8 cellular contexts compared by ENCODE assay signal in the genomic region with DNA sequence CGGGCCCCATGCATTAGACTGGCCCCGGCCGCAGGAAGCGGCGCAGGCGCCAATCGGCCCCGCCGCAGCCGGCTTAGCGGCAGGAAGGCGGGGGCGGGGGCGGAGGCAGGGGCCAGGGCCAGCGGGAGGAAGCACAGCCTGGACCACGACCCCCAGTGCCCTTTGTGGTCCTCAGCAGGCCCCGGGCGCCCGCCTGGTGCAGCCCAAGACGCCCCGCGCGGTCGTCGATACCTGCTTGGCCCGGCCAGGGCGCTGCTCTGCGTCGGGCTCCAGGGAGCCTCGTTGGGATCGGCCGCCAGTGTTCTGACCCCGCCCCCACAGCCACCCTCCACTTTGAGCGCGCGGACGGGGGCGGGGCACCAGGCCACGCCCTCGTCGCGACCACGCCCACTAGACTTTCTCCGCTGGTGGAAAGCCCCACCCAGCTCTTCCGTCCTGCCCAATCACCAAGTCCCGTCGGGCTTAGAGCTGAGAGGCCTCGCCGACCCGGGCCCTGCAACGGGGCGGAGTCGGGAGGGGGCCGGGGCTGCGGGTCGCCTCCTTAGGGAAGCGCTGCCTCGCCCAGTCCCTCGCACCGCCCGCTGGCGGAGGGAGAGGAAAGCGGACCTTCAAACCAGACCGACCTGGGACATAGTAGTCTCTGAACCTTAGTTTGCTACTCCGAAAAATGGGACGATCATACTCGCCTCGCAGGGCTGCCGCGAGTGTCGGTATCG. TPM values are rescaled to one million over a fixed set of nuclear protein-coding genes. Genes with fewer than 3 reads are reported as not detected.
DNase-seq lines count a peak whose midpoint lies in the region; ATAC-seq and TF ChIP-seq lines count a peak whose summit lies in the region.

Gene PDLIM7, minus strand, starts transcription at position 308 of the 716 bp plus-strand sequence. CDS start 1,092 bp downstream, outside the sequence.

- intact Hi-C loops in vagina (cut with DNase I) = loop anchor here (2.0 to 5.0 kb wide), 3 partner anchors 23 to 185 kb away; no protein-coding TSS in a partner anchor

- TF ChIP-seq CTCF in right atrium auricular region (IDR thresholded peaks at IDR 0.05) (peak in 1 of 2 donors; percentile 30), vagina (IDR thresholded peaks at IDR 0.05) (peak in 1 of 3 experiments; percentile 24)

- DNase-seq in NCI-H187 (lab: John Stamatoyannopoulos, UW) = peak; percentile 81 to 93
- peak; percentile 88 to 94 (median 90) for DNase-seq in T-helper 2 cell
- peak; percentile 97 for DNase-seq in right atrium auricular region (ENCODE audit: low spot score)
- peak; percentile 87 for DNase-seq in putamen (ENCODE audit: low spot score)
- DNase-seq in vagina (ENCODE audit: extremely low spot score in 2 of 2) = peak in 1 of 2 donors; percentile 98

- H3K4me3 ChIP-seq in right atrium auricular region (peak within 1 kb of the TSS; percentile 88 to 93), vagina (peak within 1 kb of the TSS; percentile 73 to 91)

- ATAC-seq in GM18498 (IDR thresholded peaks at IDR 0.05; ENCODE audit: unreplicated experiment) (peak; percentile 73), HG02938 (IDR thresholded peaks at IDR 0.05; ENCODE audit: unreplicated experiment) (peak; percentile 64)

- peak within 1 kb of the TSS; percentile 52 for H3K27ac ChIP-seq in angular gyrus (ENCODE audit: low read depth, low read length)
- H3K27ac ChIP-seq in right atrium auricular region = peak within 1 kb of the TSS; percentile 95 to 97
- H3K27ac ChIP-seq in vagina = peak within 1 kb of the TSS; percentile 85

- H3K27me3 ChIP-seq in right atrium auricular region (no peaks in the 10 kb centered on the region), vagina (no peaks in the 10 kb centered on the region)

- no peaks in the 10 kb centered on the region for H3K9me3 ChIP-seq in right atrium auricular region
- H3K9me3 ChIP-seq in vagina = no peaks in the 10 kb centered on the region

- H3K4me1 ChIP-seq in right atrium auricular region (peaks cover 0 to 61% of the 10 kb centered on the region in 2 donors), vagina (peaks cover 53% of the 10 kb centered on the region)

- H3K36me3 ChIP-seq in right atrium auricular region (peaks cover 14% of the 10 kb centered on the region), vagina (no peaks in the 10 kb centered on the region)

- peak; percentile 9 to 91 for TF ChIP-seq POLR2A in vagina (IDR thresholded peaks at IDR 0.05)

RNA-seq across cellular contexts. Expression of gene PDLIM7, which starts in this region (rescaled TPM):
- total RNA-seq in right atrium auricular region (10 to 100 TPM; 45.8 to 56.0 TPM), vagina (118 TPM)
